1 cellular context compared by ENCODE assay signal in the genomic region with DNA sequence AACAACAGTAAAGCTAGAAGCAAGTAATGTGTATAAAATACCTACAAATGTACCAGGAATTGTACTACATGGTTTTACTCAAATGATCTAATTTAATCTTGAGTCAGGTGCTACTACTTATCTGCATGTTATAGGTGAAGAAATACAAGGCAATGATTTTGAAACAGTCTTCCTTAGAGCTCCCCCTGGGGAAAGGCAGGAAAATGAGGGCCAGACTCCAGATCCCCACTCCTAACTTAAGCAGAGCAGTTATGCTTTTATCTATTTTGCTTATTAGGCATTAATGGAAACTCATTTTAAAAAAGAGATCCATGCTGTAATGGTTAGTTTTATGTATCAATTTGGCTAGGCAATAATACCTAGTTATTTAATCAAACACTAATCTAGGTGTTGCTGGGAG.
TF ChIP-seq lines count a peak whose summit lies in the region.

No MANE protein-coding gene starts in this region.

TF ChIP-seq in GM23338, 12 proteins besides CTCF, POLR2A, EP300 and RAD21 (continued from another document):
- TF ChIP-seq, protein P1, sequence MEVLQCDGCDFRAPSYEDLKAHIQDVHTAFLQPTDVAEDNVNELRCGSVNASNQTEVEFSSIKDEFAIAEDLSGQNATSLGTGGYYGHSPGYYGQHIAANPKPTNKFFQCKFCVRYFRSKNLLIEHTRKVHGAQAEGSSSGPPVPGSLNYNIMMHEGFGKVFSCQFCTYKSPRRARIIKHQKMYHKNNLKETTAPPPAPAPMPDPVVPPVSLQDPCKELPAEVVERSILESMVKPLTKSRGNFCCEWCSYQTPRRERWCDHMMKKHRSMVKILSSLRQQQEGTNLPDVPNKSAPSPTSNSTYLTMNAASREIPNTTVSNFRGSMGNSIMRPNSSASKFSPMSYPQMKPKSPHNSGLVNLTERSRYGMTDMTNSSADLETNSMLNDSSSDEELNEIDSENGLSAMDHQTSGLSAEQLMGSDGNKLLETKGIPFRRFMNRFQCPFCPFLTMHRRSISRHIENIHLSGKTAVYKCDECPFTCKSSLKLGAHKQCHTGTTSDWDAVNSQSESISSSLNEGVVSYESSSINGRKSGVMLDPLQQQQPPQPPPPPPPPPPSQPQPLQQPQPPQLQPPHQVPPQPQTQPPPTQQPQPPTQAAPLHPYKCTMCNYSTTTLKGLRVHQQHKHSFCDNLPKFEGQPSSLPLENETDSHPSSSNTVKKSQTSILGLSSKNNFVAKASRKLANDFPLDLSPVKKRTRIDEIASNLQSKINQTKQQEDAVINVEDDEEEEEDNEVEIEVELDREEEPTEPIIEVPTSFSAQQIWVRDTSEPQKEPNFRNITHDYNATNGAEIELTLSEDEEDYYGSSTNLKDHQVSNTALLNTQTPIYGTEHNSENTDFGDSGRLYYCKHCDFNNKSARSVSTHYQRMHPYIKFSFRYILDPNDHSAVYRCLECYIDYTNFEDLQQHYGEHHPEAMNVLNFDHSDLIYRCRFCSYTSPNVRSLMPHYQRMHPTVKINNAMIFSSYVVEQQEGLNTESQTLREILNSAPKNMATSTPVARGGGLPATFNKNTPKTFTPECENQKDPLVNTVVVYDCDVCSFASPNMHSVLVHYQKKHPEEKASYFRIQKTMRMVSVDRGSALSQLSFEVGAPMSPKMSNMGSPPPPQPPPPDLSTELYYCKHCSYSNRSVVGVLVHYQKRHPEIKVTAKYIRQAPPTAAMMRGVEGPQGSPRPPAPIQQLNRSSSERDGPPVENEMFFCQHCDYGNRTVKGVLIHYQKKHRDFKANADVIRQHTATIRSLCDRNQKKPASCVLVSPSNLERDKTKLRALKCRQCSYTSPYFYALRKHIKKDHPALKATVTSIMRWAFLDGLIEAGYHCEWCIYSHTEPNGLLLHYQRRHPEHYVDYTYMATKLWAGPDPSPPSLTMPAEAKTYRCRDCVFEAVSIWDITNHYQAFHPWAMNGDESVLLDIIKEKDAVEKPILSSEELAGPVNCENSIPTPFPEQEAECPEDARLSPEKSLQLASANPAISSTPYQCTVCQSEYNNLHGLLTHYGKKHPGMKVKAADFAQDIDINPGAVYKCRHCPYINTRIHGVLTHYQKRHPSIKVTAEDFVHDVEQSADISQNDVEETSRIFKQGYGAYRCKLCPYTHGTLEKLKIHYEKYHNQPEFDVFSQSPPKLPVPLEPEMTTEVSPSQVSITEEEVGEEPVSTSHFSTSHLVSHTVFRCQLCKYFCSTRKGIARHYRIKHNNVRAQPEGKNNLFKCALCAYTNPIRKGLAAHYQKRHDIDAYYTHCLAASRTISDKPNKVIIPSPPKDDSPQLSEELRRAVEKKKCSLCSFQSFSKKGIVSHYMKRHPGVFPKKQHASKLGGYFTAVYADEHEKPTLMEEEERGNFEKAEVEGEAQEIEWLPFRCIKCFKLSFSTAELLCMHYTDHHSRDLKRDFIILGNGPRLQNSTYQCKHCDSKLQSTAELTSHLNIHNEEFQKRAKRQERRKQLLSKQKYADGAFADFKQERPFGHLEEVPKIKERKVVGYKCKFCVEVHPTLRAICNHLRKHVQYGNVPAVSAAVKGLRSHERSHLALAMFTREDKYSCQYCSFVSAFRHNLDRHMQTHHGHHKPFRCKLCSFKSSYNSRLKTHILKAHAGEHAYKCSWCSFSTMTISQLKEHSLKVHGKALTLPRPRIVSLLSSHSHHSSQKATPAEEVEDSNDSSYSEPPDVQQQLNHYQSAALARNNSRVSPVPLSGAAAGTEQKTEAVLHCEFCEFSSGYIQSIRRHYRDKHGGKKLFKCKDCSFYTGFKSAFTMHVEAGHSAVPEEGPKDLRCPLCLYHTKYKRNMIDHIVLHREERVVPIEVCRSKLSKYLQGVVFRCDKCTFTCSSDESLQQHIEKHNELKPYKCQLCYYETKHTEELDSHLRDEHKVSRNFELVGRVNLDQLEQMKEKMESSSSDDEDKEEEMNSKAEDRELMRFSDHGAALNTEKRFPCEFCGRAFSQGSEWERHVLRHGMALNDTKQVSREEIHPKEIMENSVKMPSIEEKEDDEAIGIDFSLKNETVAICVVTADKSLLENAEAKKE (CRISPR knock-in tag; IDR thresholded peaks at IDR 0.05) = no peak
- TF ChIP-seq, protein P2, sequence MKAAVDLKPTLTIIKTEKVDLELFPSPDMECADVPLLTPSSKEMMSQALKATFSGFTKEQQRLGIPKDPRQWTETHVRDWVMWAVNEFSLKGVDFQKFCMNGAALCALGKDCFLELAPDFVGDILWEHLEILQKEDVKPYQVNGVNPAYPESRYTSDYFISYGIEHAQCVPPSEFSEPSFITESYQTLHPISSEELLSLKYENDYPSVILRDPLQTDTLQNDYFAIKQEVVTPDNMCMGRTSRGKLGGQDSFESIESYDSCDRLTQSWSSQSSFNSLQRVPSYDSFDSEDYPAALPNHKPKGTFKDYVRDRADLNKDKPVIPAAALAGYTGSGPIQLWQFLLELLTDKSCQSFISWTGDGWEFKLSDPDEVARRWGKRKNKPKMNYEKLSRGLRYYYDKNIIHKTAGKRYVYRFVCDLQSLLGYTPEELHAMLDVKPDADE (IDR thresholded peaks at IDR 0.05) = no peak
- no peak for TF ChIP-seq ZNF114 (CRISPR knock-in tag; IDR thresholded peaks at IDR 0.05)
- TF ChIP-seq REST (IDR thresholded peaks at IDR 0.05; ENCODE audit: unreplicated experiment) = no peak
- TF ChIP-seq JUNB (IDR thresholded peaks at IDR 0.05; ENCODE audit: unreplicated experiment) = no peak
- TF ChIP-seq EZH2phosphoT487 (IDR thresholded peaks at IDR 0.05; ENCODE audit: unreplicated experiment) = no peak
- no peak for TF ChIP-seq STAT1 (IDR thresholded peaks at IDR 0.05; ENCODE audit: unreplicated experiment)
- TF ChIP-seq ZNF331 (CRISPR knock-in tag; IDR thresholded peaks at IDR 0.05; ENCODE audit: low read depth) = no peak
- no peak for TF ChIP-seq POLR2AphosphoS5 (IDR thresholded peaks at IDR 0.05; ENCODE audit: low read depth)
